8 cellular contexts compared by ENCODE assay signal in genomic region chr2:176653856-176654443, GRCh38.
DNase-seq lines count a peak whose midpoint lies in the region; ATAC-seq and TF ChIP-seq lines count a peak whose summit lies in the region.
"Had no signal": no experiment of that assay in that cellular context is flagged by ENCODE, and none has a peak within 500 bp of the region (broad histone marks: within the 10 kb centered on the region; RNA-seq: fewer than 3 reads in every experiment).

No MANE protein-coding gene starts in this region.

- H2AFZ ChIP-seq in OCI-LY1 (ENCODE audit: low read length), result no peak overlapping the region

- H3F3A ChIP-seq in OCI-LY1 (ENCODE audit: insufficient read depth, low read length), result no peaks in the 10 kb centered on the region

- H3K4me3 ChIP-seq in OCI-LY1 (ENCODE audit: low read depth, low read length, poor library complexity, severe bottlenecking) (no peak overlapping the region), kidney epithelial cell (ENCODE audit: low read depth, low read length) (no peak overlapping the region)

- H3K4me1 ChIP-seq in OCI-LY1 (ENCODE audit: insufficient read depth, low read length, severe bottlenecking), result no peaks in the 10 kb centered on the region

- H3K27me3 ChIP-seq in OCI-LY1 (ENCODE audit: insufficient read depth, low read length), result no peaks in the 10 kb centered on the region
- no peaks in the 10 kb centered on the region for H3K27me3 ChIP-seq in kidney epithelial cell (ENCODE audit: control insufficient read depth, insufficient read depth, low read length)

- no peaks in the 10 kb centered on the region for H3K9me2 ChIP-seq in OCI-LY1 (ENCODE audit: low read depth, low read length)

- H4K20me1 ChIP-seq in OCI-LY1 (ENCODE audit: insufficient read depth, low read length), result no peaks in the 10 kb centered on the region

- H3K27ac ChIP-seq in OCI-LY1 (ENCODE audit: low read depth, low read length, poor library complexity, severe bottlenecking), result no peak overlapping the region

- peaks cover 5% of the 10 kb centered on the region for H3K4me1 Mint-ChIP-seq in MCF 10A (ENCODE audit: insufficient read depth, unreplicated experiment)
- H3K4me1 Mint-ChIP-seq in stimulated activated memory B cell treated with anti-CD40 and anti-IgM and Interleukin-4, amounts not matched to agents 10 μg/mL and 1 μg/mL and 100 μg/mL, for 72 hours, result peaks cover 5% of the 10 kb centered on the region

- H3K36me3 ChIP-seq in OCI-LY1 (ENCODE audit: insufficient read depth, low read length) (no peaks in the 10 kb centered on the region), kidney epithelial cell (ENCODE audit: control insufficient read depth, insufficient read depth, low read length) (no peaks in the 10 kb centered on the region)

- peaks cover 6% of the 10 kb centered on the region for H3K36me3 Mint-ChIP-seq in MCF 10A (ENCODE audit: insufficient read depth, unreplicated experiment)
- H3K36me3 Mint-ChIP-seq in stimulated activated memory B cell treated with anti-CD40 and anti-IgM and Interleukin-4, amounts not matched to agents 10 μg/mL and 1 μg/mL and 100 μg/mL, for 72 hours, result no peaks in the 10 kb centered on the region

- no peak overlapping the region for H3K27ac Mint-ChIP-seq in MCF 10A (ENCODE audit: low read depth, unreplicated experiment)
- no peak overlapping the region for H3K27ac Mint-ChIP-seq in stimulated activated memory B cell treated with anti-CD40 and anti-IgM and Interleukin-4, amounts not matched to agents 10 μg/mL and 1 μg/mL and 100 μg/mL, for 72 hours
- H3K27ac Mint-ChIP-seq: dendritic cell treated with granulocyte-macrophage colony-stimulating factor and Interleukin-4, amounts not matched to agents 40 ng/mL and 50 ng/mL, for 4 days had no signal

- peaks cover 29% of the 10 kb centered on the region for H3K27me3 Mint-ChIP-seq in MCF 10A (ENCODE audit: insufficient read depth, unreplicated experiment)
- peaks cover 51% of the 10 kb centered on the region for H3K27me3 Mint-ChIP-seq in stimulated activated memory B cell treated with anti-CD40 and anti-IgM and Interleukin-4, amounts not matched to agents 10 μg/mL and 1 μg/mL and 100 μg/mL, for 72 hours

- no peak overlapping the region for H3K9ac ChIP-seq in OCI-LY1 (ENCODE audit: low read length)

- H3K4me2 ChIP-seq in OCI-LY1 (ENCODE audit: low read length), result no peak overlapping the region

- CTCF ChIA-PET in MCF 10A (lab: Yijun Ruan, JAX), result interaction anchor here (0.6 to 6.9 kb wide), 47 partner anchors 8 to 1572 kb away, joined by 3 to 100 read pairs (median 4); partner anchors contain the start of gene HOXD9

- TF ChIP-seq CTCF in OCI-LY1 (IDR thresholded peaks at IDR 0.05; ENCODE audit: low read length), result peak; percentile 69
- TF ChIP-seq CTCF in MCF 10A (IDR thresholded peaks at IDR 0.05; ENCODE audit: unreplicated experiment), result peak; percentile 73
- TF ChIP-seq CTCF in kidney epithelial cell (IDR thresholded peaks at IDR 0.05; ENCODE audit: insufficient read depth, low read length, poor library complexity, severe bottlenecking), result peak; percentile 88

- POLR2A ChIA-PET in MCF 10A (lab: Yijun Ruan, JAX), result interaction anchor here (0.7 to 1.5 kb wide), 8 partner anchors 9 to 527 kb away, joined by 3 to 8 read pairs (median 4); no protein-coding TSS in a partner anchor

- H3K9me3 Mint-ChIP-seq in MCF 10A (ENCODE audit: unreplicated experiment), result no peaks in the 10 kb centered on the region
- H3K9me3 Mint-ChIP-seq in stimulated activated memory B cell treated with anti-CD40 and anti-IgM and Interleukin-4, amounts not matched to agents 10 μg/mL and 1 μg/mL and 100 μg/mL, for 72 hours, result no peaks in the 10 kb centered on the region
- H3K9me3 Mint-ChIP-seq: dendritic cell treated with granulocyte-macrophage colony-stimulating factor and Interleukin-4, amounts not matched to agents 40 ng/mL and 50 ng/mL, for 4 days had no signal

- H3K4me3 Mint-ChIP-seq in MCF 10A (ENCODE audit: unreplicated experiment), result no peak overlapping the region
- no peak overlapping the region for H3K4me3 Mint-ChIP-seq in stimulated activated memory B cell treated with anti-CD40 and anti-IgM and Interleukin-4, amounts not matched to agents 10 μg/mL and 1 μg/mL and 100 μg/mL, for 72 hours
- H3K4me3 Mint-ChIP-seq: dendritic cell treated with granulocyte-macrophage colony-stimulating factor and Interleukin-4, amounts not matched to agents 40 ng/mL and 50 ng/mL, for 4 days had no signal

- no peaks in the 10 kb centered on the region for H3K79me2 ChIP-seq in OCI-LY1 (ENCODE audit: insufficient read depth, low read length)

- no peaks in the 10 kb centered on the region for H3K9me3 ChIP-seq in OCI-LY1 (ENCODE audit: low read length)

- intact Hi-C loops in MCF 10A (cut with micrococcal nuclease), result loop anchor here (1.0 to 10.0 kb wide), 3 partner anchors 161 to 681 kb away; no protein-coding TSS in a partner anchor

- peak; percentile 80 for ATAC-seq in GM21367 (IDR thresholded peaks at IDR 0.05; ENCODE audit: unreplicated experiment)
- ATAC-seq in stimulated activated memory B cell treated with anti-CD40 and anti-IgM and Interleukin-4, amounts not matched to agents 10 μg/mL and 1 μg/mL and 100 μg/mL, for 72 hours, result peak; percentile 64

- DNase-seq in ELF-1 (ENCODE audit: low read depth, low spot score) (peak; percentile 75), HS-5 (ENCODE audit: low read depth) (peak; percentile 48), MCF 10A (ENCODE audit: unreplicated experiment) (peak; percentile 81), kidney epithelial cell (ENCODE audit: low read depth) (peak; percentile 55)

- BruUV-seq in MCF 10A (replicated peaks; lab: Mats Ljungman, UMichigan), result no TSS peak
